In genomic region chr11:93002380-93002779, GRCh38 we compare ENCODE assay signal across 2 cellular contexts.
TF ChIP-seq lines count a peak whose summit lies in the region.

No MANE protein-coding gene starts in this region.

TF ChIP-seq in A549, 52 proteins besides CTCF, POLR2A, EP300 and RAD21 (continued from another document):
- TF ChIP-seq REST (IDR thresholded peaks at IDR 0.05) (no peak), KDM1A (IDR thresholded peaks at IDR 0.05; ENCODE audit: low read depth) (no peak), EHF (CRISPR knock-in tag; IDR thresholded peaks at IDR 0.05) (no peak), ESRRA (IDR thresholded peaks at IDR 0.05; ENCODE audit: borderline replicate concordance, low read length) (no peak), ZNF302 (CRISPR knock-in tag; IDR thresholded peaks at IDR 0.05) (no peak), FOSL2 (IDR thresholded peaks at IDR 0.05) (no peak), FOSL2 (CRISPR knock-in tag; IDR thresholded peaks at IDR 0.05) (no peak), CHD2 (IDR thresholded peaks at IDR 0.05; ENCODE audit: low read length, partially characterized antibody) (no peak), KDM5A (IDR thresholded peaks at IDR 0.05) (no peak), BCL3 (IDR thresholded peaks at IDR 0.05) (no peak), CBX8 (IDR thresholded peaks at IDR 0.05) (no peak), HMGXB4 (CRISPR knock-in tag; IDR thresholded peaks at IDR 0.05; ENCODE audit: borderline replicate concordance) (no peak), EHMT2 (IDR thresholded peaks at IDR 0.05; ENCODE audit: low read depth) (no peak)

TF ChIP-seq in HCT116, 20 proteins besides CTCF, POLR2A, EP300 and RAD21 (continued from another document):
- TF ChIP-seq ZNF274 (IDR thresholded peaks at IDR 0.05; ENCODE audit: low read depth, low read length): no peak
